Comparison of ENCODE assay signal across 18 cellular contexts in the genomic region with DNA sequence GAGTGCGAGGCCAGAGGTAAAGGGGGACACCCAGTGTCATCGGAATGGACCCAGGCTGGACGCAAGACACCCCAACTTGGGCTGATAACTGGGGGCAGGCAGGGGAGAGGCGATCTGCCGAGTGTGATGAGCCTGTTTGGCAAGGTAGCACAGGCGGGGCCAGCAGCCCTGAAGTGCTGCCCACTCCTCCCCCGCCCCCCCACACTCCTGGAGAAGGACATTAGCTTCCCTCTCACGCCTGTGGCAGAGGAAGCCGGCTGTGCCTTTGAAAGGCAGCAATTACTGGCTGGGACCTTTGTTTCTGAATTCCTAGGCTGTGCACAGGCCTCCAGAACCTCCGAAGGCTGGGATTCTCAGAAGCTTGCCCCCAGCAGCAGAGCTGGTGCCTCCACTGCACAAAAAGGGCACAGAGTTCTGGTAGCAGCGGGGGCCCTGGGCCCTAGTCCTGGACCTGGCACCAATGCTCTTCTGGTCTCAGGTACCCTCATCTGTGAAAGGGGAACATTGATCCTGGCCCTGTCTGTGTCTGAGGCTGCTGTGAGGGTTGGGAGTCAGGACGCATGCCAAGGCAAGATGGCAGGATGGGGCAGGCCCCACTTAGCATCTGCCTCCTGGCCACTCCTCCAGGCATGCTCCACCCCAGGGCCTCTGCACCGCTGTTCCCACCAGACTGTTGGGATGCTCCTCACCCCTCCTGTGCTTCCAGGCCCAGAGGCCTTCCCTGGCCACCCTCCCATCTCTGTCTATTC. TPM values are rescaled to one million over a fixed set of nuclear protein-coding genes. Genes with fewer than 3 reads are reported as not detected.
A peak's percentile ranks its signal among the peaks of the same experiment; 100 is the strongest.
DNase-seq lines count a peak whose midpoint lies in the region; ATAC-seq and TF ChIP-seq lines count a peak whose summit lies in the region.
"Had no signal": no experiment of that assay in that cellular context is flagged by ENCODE, and none has a peak within 500 bp of the region (broad histone marks: within the 10 kb centered on the region; RNA-seq: fewer than 3 reads in every experiment).

No MANE protein-coding gene starts in this region.

- H3K9me3 ChIP-seq in NT2/D1 (ENCODE audit: insufficient read depth, low read length): no peaks in the 10 kb centered on the region
- H3K9me3 ChIP-seq: MG63, SJSA1, testis had no signal

- no peaks in the 10 kb centered on the region; the same call in 2 of the 3 replicates for H3K36me3 Mint-ChIP-seq in GM23338 (ENCODE audit: low read depth)
- H3K36me3 Mint-ChIP-seq in immature natural killer cell: no peaks in the 10 kb centered on the region
- H3K36me3 Mint-ChIP-seq in effector memory CD8-positive, alpha-beta T cell (ENCODE audit: insufficient read depth): peaks cover 2% of the 10 kb centered on the region
- H3K36me3 Mint-ChIP-seq: activated naive CD4-positive, alpha-beta T cell treated with anti-CD3 and anti-CD28 coated beads, Interleukin-2, amount 10 ng/mL, durations not matched to agents 7 days and 5 days; naive thymus-derived CD8-positive, alpha-beta T cell had no signal

- H3K4me3 Mint-ChIP-seq in GM23338 (no peak overlapping the region), immature natural killer cell (no peak overlapping the region)
- H3K4me3 Mint-ChIP-seq in effector memory CD8-positive, alpha-beta T cell: no peak overlapping the region
- H3K4me3 Mint-ChIP-seq: activated naive CD4-positive, alpha-beta T cell treated with anti-CD3 and anti-CD28 coated beads, Interleukin-2, amount 10 ng/mL, durations not matched to agents 7 days and 5 days; naive thymus-derived CD8-positive, alpha-beta T cell had no signal

- no peak overlapping the region for H2AFZ ChIP-seq in GM23338
- H2AFZ ChIP-seq: GM23248 had no signal

- ATAC-seq in GM23338 (peak; percentile 11; the same call in 2 of the 3 replicates), omental fat pad (ENCODE audit: low FRiP score) (no peak), GM21737 (IDR thresholded peaks at IDR 0.05; ENCODE audit: unreplicated experiment) (no peak)
- ATAC-seq in effector memory CD8-positive, alpha-beta T cell (replicated peaks): no peak
- ATAC-seq: naive thymus-derived CD8-positive, alpha-beta T cell had no signal

- H3K4me1 Mint-ChIP-seq in GM23338 (peaks cover 18% of the 10 kb centered on the region), immature natural killer cell (peaks cover 43 to 63% of the 10 kb centered on the region in 2 donors)
- peaks cover 33 to 37% of the 10 kb centered on the region in 2 donors for H3K4me1 Mint-ChIP-seq in effector memory CD8-positive, alpha-beta T cell (ENCODE audit: low read depth in 2 of 2)

- H3K4me3 ChIP-seq in GM23338 (no peak overlapping the region), NT2/D1 (ENCODE audit: insufficient read length, low read depth) (no peak overlapping the region)
- H3K4me3 ChIP-seq: GM12878, GM23248, MG63, SJSA1, testis had no signal

- no peaks in the 10 kb centered on the region for H3K79me2 ChIP-seq in GM23338 (replicated peaks; ENCODE audit: insufficient read depth)

- no peaks in the 10 kb centered on the region for H3F3A ChIP-seq in GM23338 (replicated peaks; ENCODE audit: low read depth)

- H3K9me3 Mint-ChIP-seq in GM23338 (no peaks in the 10 kb centered on the region; the same call in 2 of the 3 replicates), immature natural killer cell (no peaks in the 10 kb centered on the region)
- H3K9me3 Mint-ChIP-seq in effector memory CD8-positive, alpha-beta T cell: no peaks in the 10 kb centered on the region
- H3K9me3 Mint-ChIP-seq: activated naive CD4-positive, alpha-beta T cell treated with anti-CD3 and anti-CD28 coated beads, Interleukin-2, amount 10 ng/mL, durations not matched to agents 7 days and 5 days; naive thymus-derived CD8-positive, alpha-beta T cell had no signal

- H3K27me3 Mint-ChIP-seq in GM23338 (ENCODE audit: insufficient read depth, low read depth, poor library complexity) (peaks cover 5% of the 10 kb centered on the region), immature natural killer cell (ENCODE audit: low read depth in 3 of 3) (peaks cover 0 to 10% (median 3%) of the 10 kb centered on the region in 3 donors)
- H3K27me3 Mint-ChIP-seq in effector memory CD8-positive, alpha-beta T cell: no peaks in the 10 kb centered on the region
- H3K27me3 Mint-ChIP-seq: naive thymus-derived CD8-positive, alpha-beta T cell had no signal

- H3K9me2 ChIP-seq in GM23338 (ENCODE audit: insufficient read depth): no peaks in the 10 kb centered on the region

- H3K4me2 ChIP-seq in GM23338: no peak overlapping the region

- H3K27ac ChIP-seq in GM23338 (ENCODE audit: low read depth): no peak overlapping the region
- H3K27ac ChIP-seq: C4-2B, GM23248, SJSA1, testis had no signal

- H4K20me1 ChIP-seq in GM23338 (replicated peaks; ENCODE audit: insufficient read depth): no peaks in the 10 kb centered on the region

- H3K9ac ChIP-seq in NT2/D1 (ENCODE audit: insufficient read length, low read depth): no peak overlapping the region
- H3K9ac ChIP-seq: GM23248 had no signal

- no peaks in the 10 kb centered on the region for H3K27me3 ChIP-seq in GM23338 (ENCODE audit: insufficient read depth)
- H3K27me3 ChIP-seq in NT2/D1 (ENCODE audit: insufficient read depth, insufficient read length): no peaks in the 10 kb centered on the region
- H3K27me3 ChIP-seq: MG63, testis had no signal

- H3K27ac Mint-ChIP-seq in GM23338 (no peak overlapping the region), immature natural killer cell (peak overlapping the region in 4 of 6 donors; percentile 14 to 66 (median 43))
- no peak overlapping the region for H3K27ac Mint-ChIP-seq in effector memory CD8-positive, alpha-beta T cell
- H3K27ac Mint-ChIP-seq: activated naive CD4-positive, alpha-beta T cell treated with anti-CD3 and anti-CD28 coated beads, Interleukin-2, amount 10 ng/mL, durations not matched to agents 7 days and 5 days had no signal

- no peaks in the 10 kb centered on the region for H3K36me3 ChIP-seq in GM23338 (ENCODE audit: insufficient read depth)
- no peaks in the 10 kb centered on the region for H3K36me3 ChIP-seq in NT2/D1 (ENCODE audit: insufficient read depth, insufficient read length, low read length)
- H3K36me3 ChIP-seq: MG63, SJSA1 had no signal

- H3K4me1 ChIP-seq in GM23338 (ENCODE audit: insufficient read depth): no peaks in the 10 kb centered on the region
- peaks cover 55% of the 10 kb centered on the region for H3K4me1 ChIP-seq in NT2/D1 (ENCODE audit: insufficient read depth, insufficient read length)
- H3K4me1 ChIP-seq: SJSA1 had no signal

- TF ChIP-seq CTCF in GM23338 (conservative IDR thresholded peaks at IDR 0.05; ENCODE audit: low read depth in 2 of 2) (no peak), omental fat pad (IDR thresholded peaks at IDR 0.05) (no peak)

- DNase-seq in GM23338 (ENCODE audit: low spot score) (no peak), NT2/D1 (ENCODE audit: low read depth, low spot score) (peak; percentile 58), immature natural killer cell (no peak), retina (peak; percentile 38), omental fat pad (ENCODE audit: low spot score) (no peak)
- DNase-seq in effector memory CD8-positive, alpha-beta T cell: no peak
- DNase-seq: activated CD8-positive, alpha-beta memory T cell treated with anti-CD3 and anti-CD28 coated beads, Interleukin-2, amount 50 U/mL, for 48 hours; activated naive CD4-positive, alpha-beta T cell treated with anti-CD3 and anti-CD28 coated beads, Interleukin-2, amount 10 ng/mL, durations not matched to agents 7 days and 5 days; effector CD4-positive, alpha-beta T cell; GM23248; MG63; naive thymus-derived CD8-positive, alpha-beta T cell; T-helper 9 cell; testis had no signal

TF ChIP-seq in GM23338, 12 proteins besides CTCF, POLR2A, EP300 and RAD21 (continues in another document):
- TF ChIP-seq EZH2phosphoT487 (IDR thresholded peaks at IDR 0.05; ENCODE audit: unreplicated experiment) (no peak), NANOG (IDR thresholded peaks at IDR 0.05; ENCODE audit: borderline replicate concordance) (no peak), EZH2 (IDR thresholded peaks at IDR 0.05; ENCODE audit: low read depth, unreplicated experiment) (no peak), CREB1 (CRISPR knock-in tag; IDR thresholded peaks at IDR 0.05; ENCODE audit: low read depth) (no peak), POLR2AphosphoS5 (IDR thresholded peaks at IDR 0.05; ENCODE audit: low read depth) (no peak), ZNF114 (CRISPR knock-in tag; IDR thresholded peaks at IDR 0.05) (no peak)

RNA-seq across cellular contexts. Expression of a gene that starts 28.6 kb away (rescaled TPM):
- 36.2 and 51.9 TPM in 2 replicates for total RNA-seq in GM23338 (2014; rRNA removed; shearing (Covaris generic))
- polyA plus RNA-seq in GM23338 (2016; fragmentation: Nextera tagmentation; extraction: Ambion mirVana): 7.7 and 8.0 TPM in 2 replicates
- polyA plus RNA-seq in immature natural killer cell: 10 to 100 TPM in 2 of 3 donors, 1 to 10 TPM in 1; 9.0 to 40.5 (median 15.3) TPM
- 10 to 100 TPM; 33.6 to 72.0 (median 55.9) TPM for total RNA-seq in omental fat pad

Comparison
In these comparisons a context has a peak if more than half of its experiments do, and no peak if none do; other contexts are left out.
1. DNase-seq: peak in NT2/D1 (single experiment) and retina (single experiment); none in GM23338 (single experiment), immature natural killer cell (0 of 3), omental fat pad (single experiment) and effector memory CD8-positive, alpha-beta T cell (0 of 3).
2. H3K27ac Mint-ChIP-seq: peak in immature natural killer cell (4 of 6); none in GM23338 (single experiment) and effector memory CD8-positive, alpha-beta T cell (0 of 2).